In the genomic region with DNA sequence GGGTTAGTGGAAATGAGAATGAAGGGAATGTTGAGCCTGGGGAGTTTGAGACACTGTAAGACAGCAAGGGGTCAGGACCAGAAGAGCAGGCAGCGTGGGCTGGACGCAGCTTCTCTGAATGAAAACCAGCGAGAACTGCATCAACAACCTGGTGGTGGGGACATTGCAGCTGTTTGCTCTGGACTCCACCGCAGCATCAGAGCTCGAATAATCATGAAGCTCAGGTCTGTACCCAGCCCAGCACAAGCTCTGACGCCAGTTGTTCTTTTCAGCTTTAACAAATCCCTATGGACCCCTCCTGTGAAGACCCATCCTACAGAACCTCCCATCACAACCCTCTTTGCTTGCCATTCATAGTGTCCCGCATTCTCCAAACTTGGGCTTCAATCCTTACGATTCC, we compare ENCODE assay signal across 26 cellular contexts.
DNase-seq lines count a peak whose midpoint lies in the region; TF ChIP-seq lines count a peak whose summit lies in the region.
"Had no signal": no experiment of that assay in that cellular context is flagged by ENCODE, and none has a peak within 500 bp of the region (broad histone marks: within the 10 kb centered on the region; RNA-seq: fewer than 3 reads in every experiment).

No MANE protein-coding gene starts in this region.

- H3K4me1 Mint-ChIP-seq in endodermal cell (peaks cover 10% of the 10 kb centered on the region), nephron progenitor cell (peaks cover 24% of the 10 kb centered on the region), progenitor cell of endocrine pancreas (ENCODE audit: low read depth) (no peaks in the 10 kb centered on the region)

- H3K9me3 ChIP-seq in endodermal cell (ENCODE audit: control insufficient read depth, low read length): no peaks in the 10 kb centered on the region
- H3K9me3 ChIP-seq: BLaER1, MG63, SJSA1 had no signal

- no peaks in the 10 kb centered on the region for H3K36me3 ChIP-seq in endodermal cell (ENCODE audit: control insufficient read depth, insufficient read depth, low read length)
- H3K36me3 ChIP-seq: BLaER1, MG63, SJSA1 had no signal

- H3K27me3 ChIP-seq in endodermal cell (ENCODE audit: control insufficient read depth, insufficient read depth, low read length, poor library complexity, severe bottlenecking): no peaks in the 10 kb centered on the region
- H3K27me3 ChIP-seq: BLaER1, MG63, SJSA1 had no signal

- no peak overlapping the region for H3K27ac Mint-ChIP-seq in endodermal cell
- peak overlapping the region; percentile 86 for H3K27ac Mint-ChIP-seq in nephron progenitor cell
- H3K27ac Mint-ChIP-seq in progenitor cell of endocrine pancreas: no peak overlapping the region
- H3K27ac Mint-ChIP-seq: CD4-positive, CD25-positive, alpha-beta regulatory T cell had no signal

- no peak overlapping the region for H3K4me3 ChIP-seq in endodermal cell (ENCODE audit: low read length)
- H3K4me3 ChIP-seq: BLaER1, GM23248, MG63, PC-9, SJSA1 had no signal

- no peaks in the 10 kb centered on the region for H3K27me3 Mint-ChIP-seq in endodermal cell (ENCODE audit: insufficient read depth)
- H3K27me3 Mint-ChIP-seq in nephron progenitor cell (ENCODE audit: low read depth, poor library complexity): peaks cover 8% of the 10 kb centered on the region
- no peaks in the 10 kb centered on the region for H3K27me3 Mint-ChIP-seq in progenitor cell of endocrine pancreas
- H3K27me3 Mint-ChIP-seq: CD4-positive, CD25-positive, alpha-beta regulatory T cell had no signal

- H3K9me3 Mint-ChIP-seq in endodermal cell (no peaks in the 10 kb centered on the region), nephron progenitor cell (no peaks in the 10 kb centered on the region), progenitor cell of endocrine pancreas (ENCODE audit: low read depth) (no peaks in the 10 kb centered on the region)

- TF ChIP-seq CTCF in endodermal cell (conservative IDR thresholded peaks at IDR 0.05) (no peak), nephron progenitor cell (IDR thresholded peaks at IDR 0.05) (no peak), progenitor cell of endocrine pancreas (IDR thresholded peaks at IDR 0.05; ENCODE audit: unreplicated experiment) (no peak)

- DNase-seq in ELF-1 (ENCODE audit: low read depth, low spot score) (peak; percentile 45), NCI-H69 (lab: John Stamatoyannopoulos, UW) (peak; percentile 11), endodermal cell (peak; percentile 58), nephron progenitor cell (no peak), progenitor cell of endocrine pancreas (ENCODE audit: low spot score, unreplicated experiment) (no peak), SKM-1 (lab: John Stamatoyannopoulos, UW; ENCODE audit: unreplicated experiment) (no peak), cortex of kidney (lab: John Stamatoyannopoulos, UW) (no peak), medulla oblongata (ENCODE audit: extremely low spot score) (no peak)
- DNase-seq: 8988T; CD4-positive, CD25-positive, alpha-beta regulatory T cell; DMS153; DND-41; GM23248; IMR-90; KG1; MG63; NCI-H1105 treated with DMSO at 0.1 percent for 48 hours; NCI-H1930; NCI-H2107; NCI-H446; NCI-H524 treated with DMSO at 0.1 percent for 48 hours; NCI-H82; NK-92 treated with Interleukin-12 subunit alpha and Interleukin-12 subunit beta, amount 100 ng/mL, for 24 hours; PC-9 had no signal

- no peak overlapping the region for H3K4me3 Mint-ChIP-seq in endodermal cell
- H3K4me3 Mint-ChIP-seq in nephron progenitor cell: no peak overlapping the region
- no peak overlapping the region for H3K4me3 Mint-ChIP-seq in progenitor cell of endocrine pancreas (ENCODE audit: low read depth)
- H3K4me3 Mint-ChIP-seq: CD4-positive, CD25-positive, alpha-beta regulatory T cell had no signal

- H3K36me3 Mint-ChIP-seq in endodermal cell (ENCODE audit: low read depth) (no peaks in the 10 kb centered on the region), nephron progenitor cell (ENCODE audit: low read depth) (no peaks in the 10 kb centered on the region), progenitor cell of endocrine pancreas (ENCODE audit: insufficient read depth) (no peaks in the 10 kb centered on the region)
- H3K36me3 Mint-ChIP-seq: CD4-positive, CD25-positive, alpha-beta regulatory T cell had no signal

- H3K9ac ChIP-seq in endodermal cell (ENCODE audit: extremely low read depth, low read length, poor library complexity, severe bottlenecking): no peak overlapping the region
- H3K9ac ChIP-seq: BLaER1, GM23248 had no signal

- H3K27ac ChIP-seq in endodermal cell (ENCODE audit: low read depth, low read length): no peak overlapping the region
- H3K27ac ChIP-seq: BLaER1, GM23248, PC-9, SJSA1 had no signal

- 56% methylated on average over 6 of the region's 8 CpGs; no CpG with 5 or more reads in 1 of the 2 experiments for WGBS in endodermal cell (ENCODE audit: insufficient coverage in 1 of 2, insufficient read length in 1 of 2), 2 experiments

- H3K4me1 ChIP-seq in endodermal cell (ENCODE audit: control insufficient read depth, insufficient read depth, low read length): no peaks in the 10 kb centered on the region
- H3K4me1 ChIP-seq: SJSA1 had no signal

Comparison
In these comparisons a context has a peak if more than half of its experiments do, and no peak if none do; other contexts are left out.
1. DNase-seq: peak in ELF-1 (single experiment), NCI-H69 (single experiment) and endodermal cell (single experiment); none in nephron progenitor cell (single experiment), progenitor cell of endocrine pancreas (single experiment), SKM-1 (single experiment), cortex of kidney (single experiment) and medulla oblongata (single experiment).